In the genomic region with DNA sequence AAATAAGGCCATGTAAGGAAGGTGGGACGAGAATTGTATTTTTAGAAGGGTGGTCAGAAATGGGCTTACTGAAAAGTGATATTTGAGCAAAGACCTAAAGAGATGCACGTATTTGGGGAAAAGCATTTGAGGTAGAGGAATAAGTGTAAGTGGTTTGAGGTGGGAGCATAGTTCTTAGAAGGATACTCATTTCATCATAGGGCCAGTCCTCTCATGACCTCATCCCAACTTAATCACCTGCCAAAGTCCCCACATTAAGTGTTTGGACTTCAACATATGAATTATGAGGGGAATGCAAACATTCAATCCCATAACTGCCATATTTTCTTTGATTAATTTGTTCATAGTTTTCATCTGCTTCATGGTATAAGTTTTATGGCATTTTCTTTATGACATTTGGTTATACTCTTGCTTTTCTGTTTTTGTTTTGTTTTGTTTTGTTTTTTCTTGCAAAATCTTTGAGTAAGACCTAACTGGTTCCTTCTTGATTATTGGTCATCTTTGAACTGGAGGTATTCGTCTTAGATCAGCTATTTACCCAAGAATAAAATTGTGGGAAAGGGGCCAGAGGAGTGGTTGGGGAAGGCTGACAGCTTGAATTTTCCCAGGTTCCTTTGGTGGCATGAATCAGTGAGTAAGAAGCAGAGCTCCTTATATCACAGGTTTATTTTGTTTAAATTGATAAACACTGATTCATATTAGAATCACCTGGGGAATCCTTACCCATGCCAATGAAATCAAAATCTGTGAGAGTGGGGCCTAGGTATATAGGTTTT, we compare ENCODE assay signal across 1 cellular context.
TF ChIP-seq lines count a peak whose summit lies in the region.

No MANE protein-coding gene starts in this region.

TF ChIP-seq in IMR-90, 13 proteins besides CTCF, POLR2A, EP300 and RAD21:
- TF ChIP-seq NFE2L2 (IDR thresholded peaks at IDR 0.05; ENCODE audit: low read depth, low read length) (no peak), CEBPB (IDR thresholded peaks at IDR 0.05; ENCODE audit: low read depth, low read length) (no peak), BHLHE40 (IDR thresholded peaks at IDR 0.05; ENCODE audit: low read depth, low read length) (no peak), RCOR1 (IDR thresholded peaks at IDR 0.05; ENCODE audit: insufficient replicate concordance, low read length) (no peak), MAZ (IDR thresholded peaks at IDR 0.05; ENCODE audit: borderline replicate concordance, low read depth, low read length) (no peak), CHD1 (IDR thresholded peaks at IDR 0.05; ENCODE audit: low read depth, low read length) (no peak), SMC3 (IDR thresholded peaks at IDR 0.05; ENCODE audit: low read depth, low read length) (no peak), MAFK (IDR thresholded peaks at IDR 0.05; ENCODE audit: low read depth, low read length) (no peak), MXI1 (IDR thresholded peaks at IDR 0.05; ENCODE audit: borderline replicate concordance, low read depth, low read length) (no peak), FOS (IDR thresholded peaks at IDR 0.05; ENCODE audit: low read depth, low read length) (no peak), RFX5 (IDR thresholded peaks at IDR 0.05; ENCODE audit: low read depth, low read length) (no peak)
- TF ChIP-seq, protein P1, sequence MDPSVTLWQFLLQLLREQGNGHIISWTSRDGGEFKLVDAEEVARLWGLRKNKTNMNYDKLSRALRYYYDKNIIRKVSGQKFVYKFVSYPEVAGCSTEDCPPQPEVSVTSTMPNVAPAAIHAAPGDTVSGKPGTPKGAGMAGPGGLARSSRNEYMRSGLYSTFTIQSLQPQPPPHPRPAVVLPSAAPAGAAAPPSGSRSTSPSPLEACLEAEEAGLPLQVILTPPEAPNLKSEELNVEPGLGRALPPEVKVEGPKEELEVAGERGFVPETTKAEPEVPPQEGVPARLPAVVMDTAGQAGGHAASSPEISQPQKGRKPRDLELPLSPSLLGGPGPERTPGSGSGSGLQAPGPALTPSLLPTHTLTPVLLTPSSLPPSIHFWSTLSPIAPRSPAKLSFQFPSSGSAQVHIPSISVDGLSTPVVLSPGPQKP (IDR thresholded peaks at IDR 0.05; ENCODE audit: borderline replicate concordance, low read depth, low read length), result no peak
- TF ChIP-seq, protein P2, sequence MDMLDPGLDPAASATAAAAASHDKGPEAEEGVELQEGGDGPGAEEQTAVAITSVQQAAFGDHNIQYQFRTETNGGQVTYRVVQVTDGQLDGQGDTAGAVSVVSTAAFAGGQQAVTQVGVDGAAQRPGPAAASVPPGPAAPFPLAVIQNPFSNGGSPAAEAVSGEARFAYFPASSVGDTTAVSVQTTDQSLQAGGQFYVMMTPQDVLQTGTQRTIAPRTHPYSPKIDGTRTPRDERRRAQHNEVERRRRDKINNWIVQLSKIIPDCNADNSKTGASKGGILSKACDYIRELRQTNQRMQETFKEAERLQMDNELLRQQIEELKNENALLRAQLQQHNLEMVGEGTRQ (IDR thresholded peaks at IDR 0.05; ENCODE audit: low read depth, low read length), result no peak
